15 cellular contexts compared by ENCODE assay signal in the genomic region with DNA sequence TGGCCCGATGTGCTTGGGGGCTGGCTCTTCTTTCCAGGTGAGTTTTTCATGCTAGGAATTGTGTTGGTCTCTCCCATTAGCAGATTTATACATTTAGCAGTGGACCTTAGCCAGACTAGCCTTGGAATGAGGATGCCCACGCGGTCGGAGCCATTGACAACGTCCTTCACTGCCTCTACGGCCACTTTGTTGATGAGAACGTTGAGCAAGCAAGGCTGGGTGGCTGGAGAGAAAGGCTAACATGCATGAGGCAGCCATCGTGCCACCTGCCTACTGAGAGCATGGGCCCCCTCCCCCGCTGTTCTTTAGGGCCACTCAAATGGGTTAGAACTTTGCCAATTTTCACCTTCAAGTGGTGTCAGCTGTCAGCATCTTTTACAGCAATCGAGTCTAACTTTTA. TPM values are rescaled to one million over a fixed set of nuclear protein-coding genes. Genes with fewer than 3 reads are reported as not detected.
DNase-seq lines count a peak whose midpoint lies in the region; ATAC-seq and TF ChIP-seq lines count a peak whose summit lies in the region.
"Had no signal": no experiment of that assay in that cellular context is flagged by ENCODE, and none has a peak within 500 bp of the region (broad histone marks: within the 10 kb centered on the region; RNA-seq: fewer than 3 reads in every experiment).

No MANE protein-coding gene starts in this region.

- H3K36me3 ChIP-seq in upper lobe of right lung (no peaks in the 10 kb centered on the region), colonic mucosa (no peaks in the 10 kb centered on the region)

- ATAC-seq in activated CD8-positive, alpha-beta memory T cell treated with anti-CD3 and anti-CD28 coated beads, Interleukin-2, amount 10 ng/mL, durations not matched to agents 7 days and 5 days, result no peak
- no peak for ATAC-seq in upper lobe of right lung
- ATAC-seq in HG02642 (IDR thresholded peaks at IDR 0.05; ENCODE audit: poor library complexity, unreplicated experiment), result no peak
- no peak for ATAC-seq in T-helper 17 cell
- ATAC-seq: CD8-positive, alpha-beta T cell; HCT116 had no signal

- H3K4me3 ChIP-seq in upper lobe of right lung (no peak overlapping the region), colonic mucosa (no peak overlapping the region)

- H3K27me3 ChIP-seq in upper lobe of right lung (no peaks in the 10 kb centered on the region), colonic mucosa (no peaks in the 10 kb centered on the region)

- H3K4me1 ChIP-seq in upper lobe of right lung (peaks cover 4% of the 10 kb centered on the region), colonic mucosa (peaks cover 3% of the 10 kb centered on the region)

- H3K4me1 Mint-ChIP-seq in activated CD8-positive, alpha-beta memory T cell treated with anti-CD3 and anti-CD28 coated beads, Interleukin-2, amount 10 ng/mL, durations not matched to agents 7 days and 5 days, result peaks cover 3% of the 10 kb centered on the region
- H3K4me1 Mint-ChIP-seq in osteocyte (ENCODE audit: unreplicated experiment) (peaks cover 12% of the 10 kb centered on the region), T-helper 17 cell (peaks cover 5% of the 10 kb centered on the region)

- H3K9ac ChIP-seq in colonic mucosa (ENCODE audit: low read depth in 2 of 2, low read length in 2 of 2), result no peak overlapping the region

- H3K27me3 Mint-ChIP-seq in activated CD8-positive, alpha-beta memory T cell treated with anti-CD3 and anti-CD28 coated beads, Interleukin-2, amount 10 ng/mL, durations not matched to agents 7 days and 5 days, result peaks cover 5% of the 10 kb centered on the region
- H3K27me3 Mint-ChIP-seq in osteocyte (ENCODE audit: unreplicated experiment), result no peaks in the 10 kb centered on the region
- no peaks in the 10 kb centered on the region for H3K27me3 Mint-ChIP-seq in T-helper 17 cell

- no peaks in the 10 kb centered on the region for H3K9me3 Mint-ChIP-seq in activated CD8-positive, alpha-beta memory T cell treated with anti-CD3 and anti-CD28 coated beads, Interleukin-2, amount 10 ng/mL, durations not matched to agents 7 days and 5 days (ENCODE audit: low read depth)
- no peaks in the 10 kb centered on the region for H3K9me3 Mint-ChIP-seq in osteocyte (ENCODE audit: unreplicated experiment)

- no peak overlapping the region for H3K27ac Mint-ChIP-seq in activated CD8-positive, alpha-beta memory T cell treated with anti-CD3 and anti-CD28 coated beads, Interleukin-2, amount 10 ng/mL, durations not matched to agents 7 days and 5 days
- no peak overlapping the region for H3K27ac Mint-ChIP-seq in osteocyte (ENCODE audit: unreplicated experiment)
- H3K27ac Mint-ChIP-seq in T-helper 17 cell, result no peak overlapping the region
- H3K27ac Mint-ChIP-seq: CD14-positive monocyte; CD8-positive, alpha-beta T cell had no signal

- CTCF ChIA-PET in activated CD8-positive, alpha-beta memory T cell treated with anti-CD3 and anti-CD28 coated beads, Interleukin-2, amount 10 ng/mL, durations not matched to agents 7 days and 5 days (lab: Charles Lee), result no interaction called here

- no peak overlapping the region for H3K4me3 Mint-ChIP-seq in activated CD8-positive, alpha-beta memory T cell treated with anti-CD3 and anti-CD28 coated beads, Interleukin-2, amount 10 ng/mL, durations not matched to agents 7 days and 5 days
- H3K4me3 Mint-ChIP-seq in osteocyte (ENCODE audit: unreplicated experiment), result no peak overlapping the region
- no peak overlapping the region for H3K4me3 Mint-ChIP-seq in T-helper 17 cell
- H3K4me3 Mint-ChIP-seq: CD8-positive, alpha-beta T cell had no signal

- peak; percentile 37 for DNase-seq in activated CD8-positive, alpha-beta memory T cell treated with anti-CD3 and anti-CD28 coated beads, Interleukin-2, amount 50 U/mL, for 48 hours
- DNase-seq in activated CD8-positive, alpha-beta memory T cell treated with anti-CD3 and anti-CD28 coated beads, Interleukin-2, amount 10 ng/mL, durations not matched to agents 7 days and 5 days, result no peak
- peak; percentile 31 for DNase-seq in islet precursor cell
- peak; percentile 25 for DNase-seq in osteocyte (ENCODE audit: extremely low spot score, unreplicated experiment)
- DNase-seq in upper lobe of right lung, result peak; percentile 48
- DNase-seq in colonic mucosa, result no peak
- DNase-seq in T-helper 17 cell, result no peak
- DNase-seq: COR-L47, DMS153, GF-D8, IMR-90 had no signal

- H3K36me3 Mint-ChIP-seq in activated CD8-positive, alpha-beta memory T cell treated with anti-CD3 and anti-CD28 coated beads, Interleukin-2, amount 10 ng/mL, durations not matched to agents 7 days and 5 days, result peaks cover 16% of the 10 kb centered on the region
- H3K36me3 Mint-ChIP-seq in osteocyte (ENCODE audit: unreplicated experiment), result peaks cover 14% of the 10 kb centered on the region
- H3K36me3 Mint-ChIP-seq in T-helper 17 cell (ENCODE audit: low read depth), result no peaks in the 10 kb centered on the region

- H3K9me3 ChIP-seq in upper lobe of right lung, result no peaks in the 10 kb centered on the region
- H3K9me3 ChIP-seq in colonic mucosa, result no peaks in the 10 kb centered on the region
- no peaks in the 10 kb centered on the region for H3K9me3 ChIP-seq in T-helper 17 cell (ENCODE audit: control insufficient read depth, low read length, poor library complexity, severe bottlenecking)

- intact Hi-C loops in upper lobe of right lung (cut with DNase I), result no loop called here
- intact Hi-C loops in colonic mucosa (cut with DNase I), result no loop called here

- H3K27ac ChIP-seq in upper lobe of right lung (no peak overlapping the region), colonic mucosa (no peak overlapping the region)

- no peak for TF ChIP-seq CTCF in osteocyte (IDR thresholded peaks at IDR 0.05)
- no peak for TF ChIP-seq CTCF in upper lobe of right lung (IDR thresholded peaks at IDR 0.05)
- no peak for TF ChIP-seq CTCF in colonic mucosa (IDR thresholded peaks at IDR 0.05)

RNA-seq across cellular contexts. Expression of a gene that starts 33.5 kb away (rescaled TPM):
- total RNA-seq in activated CD8-positive, alpha-beta memory T cell treated with anti-CD3 and anti-CD28 coated beads, Interleukin-2, amount 10 ng/mL, durations not matched to agents 7 days and 5 days, result 10 to 100 TPM; 29.3 to 36.7 TPM
- total RNA-seq in osteocyte, result 34.6 and 39.9 TPM in 2 replicates
- total RNA-seq in upper lobe of right lung, result 25.6 TPM
- 10 to 100 TPM; 14.2 to 15.7 TPM for total RNA-seq in colonic mucosa
- 10 to 100 TPM; 28.9 to 31.7 TPM for total RNA-seq in T-helper 17 cell

RNA-seq across cellular contexts. Expression of a gene that starts 33.6 kb away (rescaled TPM):
- 1 to 10 TPM; 2.0 to 3.3 TPM for total RNA-seq in activated CD8-positive, alpha-beta memory T cell treated with anti-CD3 and anti-CD28 coated beads, Interleukin-2, amount 10 ng/mL, durations not matched to agents 7 days and 5 days
- total RNA-seq in osteocyte (1.4 and 3.0 TPM in 2 replicates), upper lobe of right lung (1.2 TPM), colonic mucosa (1 to 10 TPM; 1.4 to 2.2 TPM), T-helper 17 cell (1 to 10 TPM; 3.0 to 3.9 TPM)

Comparison
In these comparisons a context has a peak if more than half of its experiments do, and no peak if none do; other contexts are left out.
1. DNase-seq: peak in activated CD8-positive, alpha-beta memory T cell treated with anti-CD3 and anti-CD28 coated beads, Interleukin-2, amount 50 U/mL, for 48 hours (single experiment), islet precursor cell (single experiment), osteocyte (single experiment) and upper lobe of right lung (single experiment); none in activated CD8-positive, alpha-beta memory T cell treated with anti-CD3 and anti-CD28 coated beads, Interleukin-2, amount 10 ng/mL, durations not matched to agents 7 days and 5 days (single experiment), colonic mucosa (single experiment) and T-helper 17 cell (0 of 3).